In the genomic region with DNA sequence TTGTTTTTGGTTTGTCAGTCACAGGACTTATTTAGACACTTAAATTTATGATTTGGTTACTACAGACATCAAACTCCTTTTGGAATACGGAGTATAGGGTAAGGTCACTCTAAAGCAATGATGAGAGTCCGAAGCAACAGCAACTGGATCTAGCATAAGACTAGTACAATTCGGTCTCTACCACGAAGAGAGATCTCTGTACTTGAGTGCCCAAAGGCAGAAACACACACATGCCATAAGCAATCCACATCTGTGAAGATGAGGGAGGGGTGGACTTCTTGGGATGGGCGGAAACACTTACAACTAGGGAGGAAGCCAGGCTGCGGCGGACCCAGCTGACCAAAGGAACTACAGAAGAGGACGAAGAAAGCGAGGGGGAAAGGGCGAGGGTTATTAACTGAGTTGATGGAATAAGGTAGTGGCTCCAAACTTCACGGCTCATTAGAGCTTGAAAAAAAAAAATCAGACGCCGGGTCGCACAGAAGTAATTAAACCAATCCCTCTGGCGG, we compare ENCODE assay signal across 8 cellular contexts. TPM values are rescaled to one million over a fixed set of nuclear protein-coding genes. Genes with fewer than 3 reads are reported as not detected.
DNase-seq lines count a peak whose midpoint lies in the region; ATAC-seq and TF ChIP-seq lines count a peak whose summit lies in the region.

No MANE protein-coding gene starts in this region.

- no peak for TF ChIP-seq POLR2A in gastrocnemius medialis (IDR thresholded peaks at IDR 0.05)

- in situ Hi-C loops in astrocyte of the cerebellum (cut with HindIII; ENCODE audit: low sequenced_read_pairs) (no loop called here), gastrocnemius medialis (cut with MboI; ENCODE audit: low sequenced_read_pairs in 4 of 4) (no loop called here)

- TF ChIP-seq CTCF in astrocyte of the cerebellum (IDR thresholded peaks at IDR 0.05; ENCODE audit: low read depth, low read length, missing control alignments) (peak; percentile 17), gastrocnemius medialis (IDR thresholded peaks at IDR 0.05 in 4 of 5, conservative IDR thresholded peaks at IDR 0.05 in 1 of 5) (no peak)

- no peaks in the 10 kb centered on the region for H3K36me3 ChIP-seq in NT2/D1 (ENCODE audit: insufficient read depth, insufficient read length, low read length)
- no peaks in the 10 kb centered on the region for H3K36me3 ChIP-seq in iPS DF 6.9 (ENCODE audit: control insufficient read depth, insufficient read depth, low read length)
- H3K36me3 ChIP-seq in gastrocnemius medialis = no peaks in the 10 kb centered on the region

- intact Hi-C loops in gastrocnemius medialis (cut with DNase I; ENCODE audit: low total_unique reads) = no loop called here

- WGBS in iPS DF 6.9 (ENCODE audit: insufficient coverage, insufficient read length) = no CpG with 5 or more reads among the region's 15 CpGs

- H3K9me3 ChIP-seq in NT2/D1 (ENCODE audit: insufficient read depth, low read length) (no peaks in the 10 kb centered on the region), iPS DF 6.9 (ENCODE audit: control insufficient read depth, insufficient read depth, low read length) (no peaks in the 10 kb centered on the region), gastrocnemius medialis (no peaks in the 10 kb centered on the region)

- DNase-seq in AG08395 (ENCODE audit: low spot score) = peak; percentile 29
- no peak for DNase-seq in NT2/D1 (ENCODE audit: low read depth, low spot score)
- no peak for DNase-seq in astrocyte of the cerebellum (ENCODE audit: low read depth)
- no peak for DNase-seq in iPS DF 6.9 (ENCODE audit: low read depth, low spot score)
- peak; percentile 21 to 32 for DNase-seq in gastrocnemius medialis
- DNase-seq in DMS79 treated with DMSO at 0.1 percent for 48 hours (lab: John Stamatoyannopoulos, UW) = no peak

- H3K27ac ChIP-seq in iPS DF 6.9 (ENCODE audit: low read length) (no peak overlapping the region), gastrocnemius medialis (peak overlapping the region; percentile 94 to 99 (median 98))

- peak overlapping the region; percentile 90 for H3K9ac ChIP-seq in NT2/D1 (ENCODE audit: insufficient read length, low read depth)

- ATAC-seq in GM18511 (IDR thresholded peaks at IDR 0.05; ENCODE audit: unreplicated experiment) = peak; percentile 28
- peak; percentile 25 for ATAC-seq in HG03039 (IDR thresholded peaks at IDR 0.05; ENCODE audit: unreplicated experiment)
- ATAC-seq in gastrocnemius medialis = peak; percentile 67 to 71

- H3K4me3 ChIP-seq in NT2/D1 (ENCODE audit: insufficient read length, low read depth) = peak overlapping the region; percentile 49
- H3K4me3 ChIP-seq in astrocyte of the cerebellum (ENCODE audit: low read depth, low read length) = peak overlapping the region; percentile 72
- H3K4me3 ChIP-seq in iPS DF 6.9 (ENCODE audit: low read length) = peak overlapping the region; percentile 77; the same call in 1 of the 2 replicates
- H3K4me3 ChIP-seq in gastrocnemius medialis = peak overlapping the region; percentile 58 to 86 (median 76)

- H3K27me3 ChIP-seq in NT2/D1 (ENCODE audit: insufficient read depth, insufficient read length) = no peaks in the 10 kb centered on the region
- no peaks in the 10 kb centered on the region for H3K27me3 ChIP-seq in iPS DF 6.9 (ENCODE audit: control insufficient read depth, insufficient read depth, low read length)
- H3K27me3 ChIP-seq in gastrocnemius medialis = no peaks in the 10 kb centered on the region

- H3K4me1 ChIP-seq in NT2/D1 (ENCODE audit: insufficient read depth, insufficient read length) (no peaks in the 10 kb centered on the region), iPS DF 6.9 (ENCODE audit: control insufficient read depth, insufficient read depth, low read length) (peaks cover 3% of the 10 kb centered on the region; the same call in 1 of the 2 replicates), gastrocnemius medialis (peaks cover 12 to 17% of the 10 kb centered on the region in 2 donors)

RNA-seq across cellular contexts. Expression of a gene that starts 0.6 kb away (rescaled TPM):
- 10 to 100 TPM; 15.9 to 44.1 (median 26.1) TPM for total RNA-seq in gastrocnemius medialis

Comparison
In these comparisons a context has a peak if more than half of its experiments do, and no peak if none do; other contexts are left out.
1. DNase-seq: peak in AG08395 (single experiment) and gastrocnemius medialis (2 of 2); none in NT2/D1 (single experiment), astrocyte of the cerebellum (single experiment), iPS DF 6.9 (single experiment) and DMS79 treated with DMSO at 0.1 percent for 48 hours (single experiment).
2. Peak in every context shown above with its lines, with median percentiles within 50 percentile points of each other: ATAC-seq and H3K4me3 ChIP-seq.